ENCODE assay signal across 1 cellular context in genomic region chr6:36320475-36320874, GRCh38.
TF ChIP-seq lines count a peak whose summit lies in the region.

No MANE protein-coding gene starts in this region.

TF ChIP-seq in WTC11, 78 proteins besides CTCF, POLR2A, EP300 and RAD21 (continued from another document):
- TF ChIP-seq, protein P1, sequence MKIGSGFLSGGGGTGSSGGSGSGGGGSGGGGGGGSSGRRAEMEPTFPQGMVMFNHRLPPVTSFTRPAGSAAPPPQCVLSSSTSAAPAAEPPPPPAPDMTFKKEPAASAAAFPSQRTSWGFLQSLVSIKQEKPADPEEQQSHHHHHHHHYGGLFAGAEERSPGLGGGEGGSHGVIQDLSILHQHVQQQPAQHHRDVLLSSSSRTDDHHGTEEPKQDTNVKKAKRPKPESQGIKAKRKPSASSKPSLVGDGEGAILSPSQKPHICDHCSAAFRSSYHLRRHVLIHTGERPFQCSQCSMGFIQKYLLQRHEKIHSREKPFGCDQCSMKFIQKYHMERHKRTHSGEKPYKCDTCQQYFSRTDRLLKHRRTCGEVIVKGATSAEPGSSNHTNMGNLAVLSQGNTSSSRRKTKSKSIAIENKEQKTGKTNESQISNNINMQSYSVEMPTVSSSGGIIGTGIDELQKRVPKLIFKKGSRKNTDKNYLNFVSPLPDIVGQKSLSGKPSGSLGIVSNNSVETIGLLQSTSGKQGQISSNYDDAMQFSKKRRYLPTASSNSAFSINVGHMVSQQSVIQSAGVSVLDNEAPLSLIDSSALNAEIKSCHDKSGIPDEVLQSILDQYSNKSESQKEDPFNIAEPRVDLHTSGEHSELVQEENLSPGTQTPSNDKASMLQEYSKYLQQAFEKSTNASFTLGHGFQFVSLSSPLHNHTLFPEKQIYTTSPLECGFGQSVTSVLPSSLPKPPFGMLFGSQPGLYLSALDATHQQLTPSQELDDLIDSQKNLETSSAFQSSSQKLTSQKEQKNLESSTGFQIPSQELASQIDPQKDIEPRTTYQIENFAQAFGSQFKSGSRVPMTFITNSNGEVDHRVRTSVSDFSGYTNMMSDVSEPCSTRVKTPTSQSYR (CRISPR knock-in tag; IDR thresholded peaks at IDR 0.05): no peak
- TF ChIP-seq E2F1 (CRISPR knock-in tag; IDR thresholded peaks at IDR 0.05): no peak
- TF ChIP-seq TCF7 (CRISPR knock-in tag; IDR thresholded peaks at IDR 0.05; ENCODE audit: low read depth): no peak
- TF ChIP-seq GRHL2 (CRISPR knock-in tag; IDR thresholded peaks at IDR 0.05; ENCODE audit: insufficient replicate concordance, severe bottlenecking): no peak
- TF ChIP-seq, protein P2, sequence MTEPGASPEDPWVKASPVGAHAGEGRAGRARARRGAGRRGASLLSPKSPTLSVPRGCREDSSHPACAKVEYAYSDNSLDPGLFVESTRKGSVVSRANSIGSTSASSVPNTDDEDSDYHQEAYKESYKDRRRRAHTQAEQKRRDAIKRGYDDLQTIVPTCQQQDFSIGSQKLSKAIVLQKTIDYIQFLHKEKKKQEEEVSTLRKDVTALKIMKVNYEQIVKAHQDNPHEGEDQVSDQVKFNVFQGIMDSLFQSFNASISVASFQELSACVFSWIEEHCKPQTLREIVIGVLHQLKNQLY (CRISPR knock-in tag; IDR thresholded peaks at IDR 0.05): no peak
- TF ChIP-seq FOXP1 (CRISPR knock-in tag; IDR thresholded peaks at IDR 0.05; ENCODE audit: borderline replicate concordance): no peak
- no peak for TF ChIP-seq SMAD3 (CRISPR knock-in tag; IDR thresholded peaks at IDR 0.05; ENCODE audit: borderline replicate concordance)
